In genomic region chr15:88905576-88905975, GRCh38 we compare ENCODE assay signal across 1 cellular context.
TF ChIP-seq lines count a peak whose summit lies in the region.

No MANE protein-coding gene starts in this region.

TF ChIP-seq in WTC11, 78 proteins besides CTCF, POLR2A, EP300 and RAD21 (continued from another document):
- TF ChIP-seq ZNF281 (CRISPR knock-in tag; IDR thresholded peaks at IDR 0.05), result no peak
- no peak for TF ChIP-seq TEAD1 (CRISPR knock-in tag; IDR thresholded peaks at IDR 0.05)
- TF ChIP-seq FOXK1 (CRISPR knock-in tag; IDR thresholded peaks at IDR 0.05), result no peak
- no peak for TF ChIP-seq ATF6 (CRISPR knock-in tag; IDR thresholded peaks at IDR 0.05)
- TF ChIP-seq IRF2 (CRISPR knock-in tag; IDR thresholded peaks at IDR 0.05; ENCODE audit: borderline replicate concordance, low read depth), result no peak
- TF ChIP-seq ERG (CRISPR knock-in tag; IDR thresholded peaks at IDR 0.05), result no peak
- TF ChIP-seq CREB1 (CRISPR knock-in tag; IDR thresholded peaks at IDR 0.05), result no peak
- TF ChIP-seq CBFB (CRISPR knock-in tag; IDR thresholded peaks at IDR 0.05; ENCODE audit: low read depth), result no peak
- TF ChIP-seq OVOL2 (CRISPR knock-in tag; IDR thresholded peaks at IDR 0.05; ENCODE audit: borderline replicate concordance), result no peak
- TF ChIP-seq, protein P1, sequence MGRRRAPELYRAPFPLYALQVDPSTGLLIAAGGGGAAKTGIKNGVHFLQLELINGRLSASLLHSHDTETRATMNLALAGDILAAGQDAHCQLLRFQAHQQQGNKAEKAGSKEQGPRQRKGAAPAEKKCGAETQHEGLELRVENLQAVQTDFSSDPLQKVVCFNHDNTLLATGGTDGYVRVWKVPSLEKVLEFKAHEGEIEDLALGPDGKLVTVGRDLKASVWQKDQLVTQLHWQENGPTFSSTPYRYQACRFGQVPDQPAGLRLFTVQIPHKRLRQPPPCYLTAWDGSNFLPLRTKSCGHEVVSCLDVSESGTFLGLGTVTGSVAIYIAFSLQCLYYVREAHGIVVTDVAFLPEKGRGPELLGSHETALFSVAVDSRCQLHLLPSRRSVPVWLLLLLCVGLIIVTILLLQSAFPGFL (CRISPR knock-in tag; IDR thresholded peaks at IDR 0.05; ENCODE audit: borderline replicate concordance), result no peak
- TF ChIP-seq GABPB1 (CRISPR knock-in tag; IDR thresholded peaks at IDR 0.05), result no peak
- TF ChIP-seq ZNF232 (CRISPR knock-in tag; IDR thresholded peaks at IDR 0.05), result no peak
- no peak for TF ChIP-seq SP1 (CRISPR knock-in tag; conservative IDR thresholded peaks at IDR 0.05)
- no peak for TF ChIP-seq ATF1 (CRISPR knock-in tag; IDR thresholded peaks at IDR 0.05)
- TF ChIP-seq, protein P2, sequence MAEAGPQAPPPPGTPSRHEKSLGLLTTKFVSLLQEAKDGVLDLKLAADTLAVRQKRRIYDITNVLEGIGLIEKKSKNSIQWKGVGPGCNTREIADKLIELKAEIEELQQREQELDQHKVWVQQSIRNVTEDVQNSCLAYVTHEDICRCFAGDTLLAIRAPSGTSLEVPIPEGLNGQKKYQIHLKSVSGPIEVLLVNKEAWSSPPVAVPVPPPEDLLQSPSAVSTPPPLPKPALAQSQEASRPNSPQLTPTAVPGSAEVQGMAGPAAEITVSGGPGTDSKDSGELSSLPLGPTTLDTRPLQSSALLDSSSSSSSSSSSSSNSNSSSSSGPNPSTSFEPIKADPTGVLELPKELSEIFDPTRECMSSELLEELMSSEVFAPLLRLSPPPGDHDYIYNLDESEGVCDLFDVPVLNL (CRISPR knock-in tag; IDR thresholded peaks at IDR 0.05; ENCODE audit: borderline replicate concordance, low read depth), result no peak
- TF ChIP-seq, protein P3, sequence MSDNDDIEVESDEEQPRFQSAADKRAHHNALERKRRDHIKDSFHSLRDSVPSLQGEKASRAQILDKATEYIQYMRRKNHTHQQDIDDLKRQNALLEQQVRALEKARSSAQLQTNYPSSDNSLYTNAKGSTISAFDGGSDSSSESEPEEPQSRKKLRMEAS (CRISPR knock-in tag; IDR thresholded peaks at IDR 0.05), result no peak
- TF ChIP-seq NR1H2 (CRISPR knock-in tag; IDR thresholded peaks at IDR 0.05), result no peak
- no peak for TF ChIP-seq ZNF219 (CRISPR knock-in tag; IDR thresholded peaks at IDR 0.05; ENCODE audit: borderline replicate concordance)
